Comparison of ENCODE assay signal across 29 cellular contexts in the genomic region with DNA sequence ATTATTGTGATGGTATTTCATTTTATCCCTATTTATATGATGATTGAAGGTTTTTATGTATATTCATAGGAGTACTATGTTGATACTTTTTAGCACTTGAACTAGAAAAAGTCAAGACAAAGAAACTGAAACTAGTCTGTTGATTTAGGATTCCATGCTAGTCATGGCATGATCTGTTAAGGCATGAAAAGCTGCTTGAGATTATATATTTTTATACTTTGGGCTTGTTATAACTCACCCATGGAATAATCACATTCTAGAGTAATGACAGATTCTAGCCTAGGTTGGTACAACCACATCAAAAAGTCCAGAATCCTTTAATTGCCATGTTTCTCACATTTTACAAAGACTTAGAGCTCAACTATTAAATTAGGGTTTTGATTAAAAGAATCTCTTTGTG.
"Had no signal": no experiment of that assay in that cellular context is flagged by ENCODE, and none has a peak within 500 bp of the region (broad histone marks: within the 10 kb centered on the region; RNA-seq: fewer than 3 reads in every experiment).

No MANE protein-coding gene starts in this region.

- H3K9me3 ChIP-seq: esophagus muscularis mucosa had no signal

- H3K36me3 Mint-ChIP-seq: activated CD4-positive, alpha-beta memory T cell treated with anti-CD3 and anti-CD28 coated beads for 36 hours; activated CD8-positive, alpha-beta memory T cell treated with anti-CD3 and anti-CD28 coated beads, Interleukin-2, amount 10 ng/mL, durations not matched to agents 7 days and 5 days; activated naive CD8-positive, alpha-beta T cell had no signal

- H3K4me1 ChIP-seq: esophagus muscularis mucosa had no signal

- H3K27me3 Mint-ChIP-seq: activated CD4-positive, alpha-beta memory T cell treated with anti-CD3 and anti-CD28 coated beads for 36 hours; activated CD4-positive, alpha-beta T cell treated with anti-CD3 and anti-CD28 coated beads for 36 hours; activated CD4-positive, alpha-beta T cell treated with anti-CD3 and anti-CD28 coated beads, Interleukin-2, amount 10 ng/mL, durations not matched to agents 24 days and 14 days; activated CD8-positive, alpha-beta memory T cell treated with anti-CD3 and anti-CD28 coated beads, Interleukin-2, amount 10 ng/mL, durations not matched to agents 7 days and 5 days; activated naive CD8-positive, alpha-beta T cell; effector memory CD8-positive, alpha-beta T cell had no signal

- DNase-seq: activated CD4-positive, alpha-beta memory T cell treated with anti-CD3 and anti-CD28 coated beads for 36 hours; activated CD4-positive, alpha-beta T cell treated with anti-CD3 and anti-CD28 coated beads for 36 hours; activated CD4-positive, alpha-beta T cell treated with anti-CD3 and anti-CD28 coated beads, Interleukin-2, amount 10 ng/mL, durations not matched to agents 24 days and 14 days; activated CD4-positive, CD25-positive, alpha-beta regulatory T cell; activated CD4-positive, CD25-positive, alpha-beta regulatory T cell treated with anti-CD3 and anti-CD28 coated beads, Interleukin-2, amount 50 U/mL, for 72 hours; activated CD8-positive, alpha-beta memory T cell treated with anti-CD3 and anti-CD28 coated beads, Interleukin-2, amount 10 ng/mL, durations not matched to agents 7 days and 5 days; activated CD8-positive, alpha-beta memory T cell treated with anti-CD3 and anti-CD28 coated beads, Interleukin-2, amount 50 U/mL, for 4 hours; activated CD8-positive, alpha-beta T cell treated with anti-CD3 and anti-CD28 coated beads, Interleukin-2, amount 10 ng/mL, durations not matched to agents 7 days and 5 days; activated effector memory CD4-positive, alpha-beta T cell treated with Interleukin-2 at 50 U/mL for 16 hours; activated gamma-delta T cell treated with Interleukin-2 at 50 U/mL for 16 hours; activated naive CD4-positive, alpha-beta T cell treated with anti-CD3 and anti-CD28 coated beads, Interleukin-2, amount 50 U/mL, for 16 hours; activated naive CD4-positive, alpha-beta T cell treated with Interleukin-2 at 50 U/mL for 16 hours; activated T-cell treated with anti-CD3 and anti-CD28 coated beads, Interleukin-2, amount 50 U/mL, for 1 hour; activated T-cell treated with anti-CD3 and anti-CD28 coated beads, Interleukin-2, amount 50 U/mL, for 72 hours; amniotic stem cell; anterior cingulate cortex; brain microvascular endothelial cell; caudate nucleus; cortex of kidney; dermis blood vessel endothelial cell; effector CD4-positive, alpha-beta T cell; effector memory CD8-positive, alpha-beta T cell; head of caudate nucleus; T-helper 2 cell had no signal

- H3K27me3 ChIP-seq: brain microvascular endothelial cell, esophagus muscularis mucosa had no signal

- FAIRE-seq: astrocyte, colon, frontal cortex had no signal

- H3K9me3 Mint-ChIP-seq: activated CD4-positive, alpha-beta T cell treated with anti-CD3 and anti-CD28 coated beads, Interleukin-2, amount 10 ng/mL, durations not matched to agents 24 days and 14 days; activated T-cell treated with anti-CD3 and anti-CD28 coated beads, Interleukin-2, amount 50 U/mL, for 72 hours had no signal

- H3K27ac ChIP-seq: brain microvascular endothelial cell, esophagus muscularis mucosa had no signal

- H3K4me3 Mint-ChIP-seq: activated CD4-positive, alpha-beta memory T cell treated with anti-CD3 and anti-CD28 coated beads for 36 hours; activated CD4-positive, alpha-beta T cell treated with anti-CD3 and anti-CD28 coated beads for 36 hours; activated CD4-positive, alpha-beta T cell treated with anti-CD3 and anti-CD28 coated beads, Interleukin-2, amount 10 ng/mL, durations not matched to agents 24 days and 14 days; activated CD8-positive, alpha-beta memory T cell treated with anti-CD3 and anti-CD28 coated beads, Interleukin-2, amount 10 ng/mL, durations not matched to agents 7 days and 5 days; activated CD8-positive, alpha-beta T cell treated with anti-CD3 and anti-CD28 coated beads, Interleukin-2, amount 10 ng/mL, durations not matched to agents 7 days and 5 days; activated naive CD8-positive, alpha-beta T cell; activated T-cell treated with anti-CD3 and anti-CD28 coated beads, Interleukin-2, amount 50 U/mL, for 72 hours; effector memory CD8-positive, alpha-beta T cell had no signal

- H3K4me1 Mint-ChIP-seq: activated CD4-positive, alpha-beta T cell treated with anti-CD3 and anti-CD28 coated beads for 36 hours; activated CD4-positive, alpha-beta T cell treated with anti-CD3 and anti-CD28 coated beads, Interleukin-2, amount 10 ng/mL, durations not matched to agents 24 days and 14 days; activated CD8-positive, alpha-beta memory T cell treated with anti-CD3 and anti-CD28 coated beads, Interleukin-2, amount 10 ng/mL, durations not matched to agents 7 days and 5 days had no signal

- H3K27ac Mint-ChIP-seq: activated CD4-positive, alpha-beta memory T cell treated with anti-CD3 and anti-CD28 coated beads for 36 hours; activated CD4-positive, alpha-beta T cell treated with anti-CD3 and anti-CD28 coated beads for 36 hours; activated CD4-positive, alpha-beta T cell treated with anti-CD3 and anti-CD28 coated beads, Interleukin-2, amount 10 ng/mL, durations not matched to agents 24 days and 14 days; activated CD8-positive, alpha-beta memory T cell treated with anti-CD3 and anti-CD28 coated beads, Interleukin-2, amount 10 ng/mL, durations not matched to agents 7 days and 5 days; activated CD8-positive, alpha-beta T cell treated with anti-CD3 and anti-CD28 coated beads, Interleukin-2, amount 10 ng/mL, durations not matched to agents 7 days and 5 days; activated naive CD8-positive, alpha-beta T cell; activated T-cell treated with anti-CD3 and anti-CD28 coated beads, Interleukin-2, amount 50 U/mL, for 72 hours; effector memory CD8-positive, alpha-beta T cell had no signal

- H3K36me3 ChIP-seq: brain microvascular endothelial cell, esophagus muscularis mucosa had no signal

- ATAC-seq: activated CD4-positive, alpha-beta T cell treated with anti-CD3 and anti-CD28 coated beads for 36 hours; activated CD8-positive, alpha-beta memory T cell treated with anti-CD3 and anti-CD28 coated beads, Interleukin-2, amount 10 ng/mL, durations not matched to agents 7 days and 5 days; activated CD8-positive, alpha-beta T cell treated with anti-CD3 and anti-CD28 coated beads, Interleukin-2, amount 10 ng/mL, durations not matched to agents 7 days and 5 days; activated T-cell treated with anti-CD3 and anti-CD28 coated beads, Interleukin-2, amount 50 U/mL, for 72 hours; effector memory CD8-positive, alpha-beta T cell had no signal

- H3K4me3 ChIP-seq: esophagus muscularis mucosa had no signal
